ENCODE assay signal across 10 cellular contexts in the genomic region with DNA sequence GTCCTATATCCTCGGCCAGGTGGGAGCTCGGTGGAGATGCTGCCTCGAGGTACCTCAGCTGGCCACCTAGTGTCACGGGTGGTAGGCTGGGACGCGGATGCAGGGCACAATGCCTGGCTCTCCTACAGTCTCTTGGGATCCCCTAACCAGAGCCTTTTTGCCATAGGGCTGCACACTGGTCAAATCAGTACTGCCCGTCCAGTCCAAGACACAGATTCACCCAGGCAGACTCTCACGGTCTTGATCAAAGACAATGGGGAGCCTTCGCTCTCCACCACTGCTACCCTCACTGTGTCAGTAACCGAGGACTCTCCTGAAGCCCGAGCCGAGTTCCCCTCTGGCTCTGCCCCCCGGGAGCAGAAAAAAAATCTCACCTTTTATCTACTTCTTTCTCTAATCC. TPM values are rescaled to one million over a fixed set of nuclear protein-coding genes. Genes with fewer than 3 reads are reported as not detected.
DNase-seq lines count a peak whose midpoint lies in the region; ATAC-seq and TF ChIP-seq lines count a peak whose summit lies in the region.
"Had no signal": no experiment of that assay in that cellular context is flagged by ENCODE, and none has a peak within 500 bp of the region (broad histone marks: within the 10 kb centered on the region; RNA-seq: fewer than 3 reads in every experiment).

No MANE protein-coding gene starts in this region.

- H3K36me3 ChIP-seq in SU-DHL-6 (ENCODE audit: low read length) = no peaks in the 10 kb centered on the region
- H3K36me3 ChIP-seq in CD4-positive, alpha-beta memory T cell (ENCODE audit: insufficient read depth, low read length) = no peaks in the 10 kb centered on the region
- H3K36me3 ChIP-seq: thyroid gland had no signal

- intact Hi-C loops in CD4-positive, alpha-beta T cell (cut with DNase I, micrococcal nuclease) = no loop called here
- intact Hi-C loops in CD4-positive, alpha-beta memory T cell (cut with micrococcal nuclease) = no loop called here

- no peak overlapping the region for H3K27ac ChIP-seq in CD4-positive, alpha-beta T cell (ENCODE audit: low read depth, low read length)
- H3K27ac ChIP-seq in SU-DHL-6 (ENCODE audit: low read depth, low read length) = peak overlapping the region; percentile 61
- no peak overlapping the region for H3K27ac ChIP-seq in CD4-positive, alpha-beta memory T cell (ENCODE audit: low read depth, low read length)
- H3K27ac ChIP-seq: thyroid gland had no signal

- CTCF ChIA-PET in CD4-positive, alpha-beta T cell (lab: Charles Lee) = interaction anchor here (0.9 kb wide), 1 partner anchor 128 kb away, joined by 3 read pairs; a partner anchor contains a TSS
- CTCF ChIA-PET in CD4-positive, alpha-beta memory T cell (lab: Charles Lee; ENCODE audit: partially characterized antibody) = no interaction called here

- no peaks in the 10 kb centered on the region for H4K20me1 ChIP-seq in SU-DHL-6 (ENCODE audit: low read depth, low read length)

- H2AFZ ChIP-seq in SU-DHL-6 (ENCODE audit: low read depth, low read length, severe bottlenecking) = no peak overlapping the region

- H3K27ac Mint-ChIP-seq in CD4-positive, alpha-beta T cell = no peak overlapping the region
- H3K27ac Mint-ChIP-seq in CD4-positive, alpha-beta memory T cell = no peak overlapping the region

- H3F3A ChIP-seq in SU-DHL-6 (ENCODE audit: insufficient read depth) = peaks cover 5% of the 10 kb centered on the region

- POLR2A ChIA-PET in CD4-positive, alpha-beta T cell (lab: Charles Lee) = no interaction called here
- POLR2A ChIA-PET in CD4-positive, alpha-beta memory T cell (lab: Charles Lee; ENCODE audit: partially characterized antibody) = no interaction called here

- H3K27me3 Mint-ChIP-seq in CD4-positive, alpha-beta T cell = peaks cover 81% of the 10 kb centered on the region
- H3K27me3 Mint-ChIP-seq in CD4-positive, alpha-beta memory T cell = peaks cover 37 to 43% of the 10 kb centered on the region in 2 donors

- H3K4me3 ChIP-seq in SU-DHL-6 (ENCODE audit: insufficient read depth, low read length, poor library complexity, severe bottlenecking) (peak overlapping the region; percentile 54), foreskin fibroblast (ENCODE audit: low read depth in 1 of 2, low read length in 2 of 2) (peak overlapping the region; percentile 78 to 99), skeletal muscle cell (ENCODE audit: low read depth, low read length) (peak overlapping the region; percentile 73)
- no peak overlapping the region for H3K4me3 ChIP-seq in CD4-positive, alpha-beta memory T cell (ENCODE audit: low read length in 2 of 2)

- TF ChIP-seq CTCF in CD4-positive, alpha-beta T cell (IDR thresholded peaks at IDR 0.05) = no peak
- TF ChIP-seq CTCF in SU-DHL-6 (IDR thresholded peaks at IDR 0.05; ENCODE audit: insufficient read depth, low read length, poor library complexity, severe bottlenecking) = no peak
- TF ChIP-seq CTCF in foreskin fibroblast (IDR thresholded peaks at IDR 0.05; ENCODE audit: low read depth, low read length) = no peak

- no peaks in the 10 kb centered on the region for H3K9me3 Mint-ChIP-seq in CD4-positive, alpha-beta T cell
- H3K9me3 Mint-ChIP-seq in CD4-positive, alpha-beta memory T cell = no peaks in the 10 kb centered on the region

- H3K9me2 ChIP-seq in SU-DHL-6 (replicated peaks; ENCODE audit: insufficient read depth, low read length) = no peaks in the 10 kb centered on the region

- peaks cover 71% of the 10 kb centered on the region for H3K27me3 ChIP-seq in CD4-positive, alpha-beta T cell (ENCODE audit: control insufficient read depth, insufficient read depth, low read length)
- H3K27me3 ChIP-seq in SU-DHL-6 (ENCODE audit: low read length) = no peaks in the 10 kb centered on the region
- H3K27me3 ChIP-seq in CD4-positive, alpha-beta memory T cell (ENCODE audit: insufficient read depth, low read length) = peaks cover 29% of the 10 kb centered on the region
- H3K27me3 ChIP-seq: thyroid gland had no signal

- no peak for DNase-seq in CD4-positive, alpha-beta T cell
- DNase-seq in foreskin fibroblast (peak in 1 of 2 donors; percentile 54), skeletal muscle cell (ENCODE audit: low read depth) (no peak), NCI-H2081 treated with DMSO at 0.1 percent for 48 hours (lab: John Stamatoyannopoulos, UW) (no peak), NCI-H2196 treated with DMSO at 0.1 percent for 48 hours (lab: John Stamatoyannopoulos, UW; ENCODE audit: unreplicated experiment) (no peak)
- DNase-seq in CD4-positive, alpha-beta memory T cell = no peak
- DNase-seq: stimulated activated CD4-positive, alpha-beta T cell treated with anti-CD3 and anti-CD28 coated beads, Interleukin-2, amount 100 ng/mL, for 24 hours had no signal

- H3K9me3 ChIP-seq in CD4-positive, alpha-beta T cell (ENCODE audit: control insufficient read depth, low read length) = no peaks in the 10 kb centered on the region
- H3K9me3 ChIP-seq in SU-DHL-6 (ENCODE audit: insufficient read depth, low read length) = no peaks in the 10 kb centered on the region
- no peaks in the 10 kb centered on the region for H3K9me3 ChIP-seq in CD4-positive, alpha-beta memory T cell (ENCODE audit: control insufficient read depth in 1 of 2, low read length in 2 of 2)
- H3K9me3 ChIP-seq: thyroid gland had no signal

- peak overlapping the region; percentile 72 for H3K4me2 ChIP-seq in SU-DHL-6 (ENCODE audit: low read depth, low read length, poor library complexity, severe bottlenecking)

- H3K4me1 ChIP-seq in CD4-positive, alpha-beta memory T cell (ENCODE audit: insufficient read depth, low read length) = peaks cover 25% of the 10 kb centered on the region

- peak overlapping the region; percentile 79 for H3K4me3 Mint-ChIP-seq in CD4-positive, alpha-beta T cell
- H3K4me3 Mint-ChIP-seq in CD4-positive, alpha-beta memory T cell = peak overlapping the region in 2 of 8 donors; percentile 17 to 87

- H3K4me1 Mint-ChIP-seq in CD4-positive, alpha-beta T cell (ENCODE audit: low read depth) = peaks cover 36% of the 10 kb centered on the region
- H3K4me1 Mint-ChIP-seq in CD4-positive, alpha-beta memory T cell = peaks cover 16 to 31% (median 25%) of the 10 kb centered on the region in 4 donors

- peaks cover 67% of the 10 kb centered on the region for H3K79me2 ChIP-seq in SU-DHL-6 (ENCODE audit: insufficient read depth, low read length)

- no peak for ATAC-seq in CD4-positive, alpha-beta T cell (ENCODE audit: poor library complexity)
- no peak for ATAC-seq in HG02938 (IDR thresholded peaks at IDR 0.05; ENCODE audit: unreplicated experiment)

- peak overlapping the region; percentile 70 for H3K9ac ChIP-seq in SU-DHL-6 (ENCODE audit: low read length)

- H3K36me3 Mint-ChIP-seq in CD4-positive, alpha-beta T cell (ENCODE audit: low read depth) = no peaks in the 10 kb centered on the region
- no peaks in the 10 kb centered on the region for H3K36me3 Mint-ChIP-seq in CD4-positive, alpha-beta memory T cell

RNA-seq across cellular contexts. Expression of a gene that starts 2.0 kb away (rescaled TPM):
- total RNA-seq in CD4-positive, alpha-beta T cell = not detected
- under 1 TPM in 1 of 2 experiments, not detected in 1; 0.17 TPM for total RNA-seq in CD4-positive, alpha-beta memory T cell
- polyA plus RNA-seq in CD4-positive, alpha-beta memory T cell = under 1 TPM in 1 of 2 donors, not detected in 1; 0.14 TPM

RNA-seq across cellular contexts. Expression of a gene that starts 7.0 kb away (rescaled TPM):
- total RNA-seq in CD4-positive, alpha-beta T cell = not detected
- total RNA-seq in CD4-positive, alpha-beta memory T cell = not detected
- under 1 TPM in 1 of 2 donors, not detected in 1; 0.11 TPM for polyA plus RNA-seq in CD4-positive, alpha-beta memory T cell

RNA-seq across cellular contexts. Expression of a gene that starts 11.1 kb away (rescaled TPM):
- not detected for total RNA-seq in CD4-positive, alpha-beta T cell
- not detected for total RNA-seq in CD4-positive, alpha-beta memory T cell
- not detected for polyA plus RNA-seq in CD4-positive, alpha-beta memory T cell

RNA-seq across cellular contexts. Expression of a gene that starts 47.5 kb away (rescaled TPM):
- total RNA-seq in CD4-positive, alpha-beta T cell = not detected
- under 1 TPM; 0.11 to 0.17 TPM for total RNA-seq in CD4-positive, alpha-beta memory T cell
- not detected for polyA plus RNA-seq in CD4-positive, alpha-beta memory T cell

RNA-seq across cellular contexts. Expression of a gene that starts 57.0 kb away (rescaled TPM):
- total RNA-seq in CD4-positive, alpha-beta T cell = not detected
- total RNA-seq in CD4-positive, alpha-beta memory T cell = under 1 TPM; 0.20 to 0.36 TPM
- not detected for polyA plus RNA-seq in CD4-positive, alpha-beta memory T cell

Comparison
In these comparisons a context has a peak if more than half of its experiments do, and no peak if none do; other contexts are left out.
1. H3K4me3 ChIP-seq: peak in SU-DHL-6 (single experiment), foreskin fibroblast (2 of 2) and skeletal muscle cell (single experiment); none in CD4-positive, alpha-beta memory T cell (0 of 2).